In genomic region chr13:99681695-99682094, GRCh38 we compare ENCODE assay signal across 21 cellular contexts.
A peak's percentile ranks its signal among the peaks of the same experiment; 100 is the strongest.
DNase-seq lines count a peak whose midpoint lies in the region; ATAC-seq and TF ChIP-seq lines count a peak whose summit lies in the region.
"Had no signal": no experiment of that assay in that cellular context is flagged by ENCODE, and none has a peak within 500 bp of the region (broad histone marks: within the 10 kb centered on the region; RNA-seq: fewer than 3 reads in every experiment).

No MANE protein-coding gene starts in this region.

- H4K20me1 ChIP-seq in GM23338 (replicated peaks; ENCODE audit: insufficient read depth) (no peaks in the 10 kb centered on the region), H9 (ENCODE audit: control insufficient read depth, insufficient read depth, insufficient read length) (no peaks in the 10 kb centered on the region)
- H4K20me1 ChIP-seq: BLaER1 treated with 17β-estradiol and CSF1 and Interleukin-3, amounts not matched to agents 10 nM and 100 nM had no signal

- no peak for TF ChIP-seq POLR2A in esophagus muscularis mucosa (IDR thresholded peaks at IDR 0.05; ENCODE audit: low read depth)
- no peak for TF ChIP-seq POLR2A in suprapubic skin (IDR thresholded peaks at IDR 0.05)

- H3F3A ChIP-seq in GM23338 (replicated peaks; ENCODE audit: low read depth): 0 out of 2 replicates have a peak, but pooled peaks cover 4% of the 10 kb centered on the region

- peaks cover 50% of the 10 kb centered on the region for H3K4me1 ChIP-seq in GM23338 (ENCODE audit: insufficient read depth)
- peaks cover 18% of the 10 kb centered on the region; the same call in 1 of the 2 replicates for H3K4me1 ChIP-seq in H9 (ENCODE audit: insufficient read depth, low read length)
- peaks cover 7 to 22% (median 17%) of the 10 kb centered on the region in 4 donors for H3K4me1 ChIP-seq in esophagus muscularis mucosa
- H3K4me1 ChIP-seq in suprapubic skin: peaks cover 8% of the 10 kb centered on the region
- H3K4me1 ChIP-seq: BLaER1 treated with 17β-estradiol and CSF1 and Interleukin-3, amounts not matched to agents 10 nM and 100 nM had no signal

- no peak overlapping the region for H3K4ac ChIP-seq in H9 (ENCODE audit: low read depth, low read length)

- H3K23ac ChIP-seq in H9 (ENCODE audit: insufficient read length, low read depth, low read length): no peak overlapping the region

- no peaks in the 10 kb centered on the region for H3K23me2 ChIP-seq in H9 (ENCODE audit: insufficient read length, low read depth, low read length, poor library complexity, severe bottlenecking)

- no peak overlapping the region for H3T11ph ChIP-seq in H9 (ENCODE audit: low read length)

- H3K27me3 ChIP-seq in GM23338 (ENCODE audit: insufficient read depth) (no peaks in the 10 kb centered on the region), H9 (ENCODE audit: insufficient read depth, low read length) (no peaks in the 10 kb centered on the region), esophagus muscularis mucosa (no peaks in the 10 kb centered on the region), suprapubic skin (no peaks in the 10 kb centered on the region)
- H3K27me3 ChIP-seq: BLaER1 treated with 17β-estradiol and CSF1 and Interleukin-3, amounts not matched to agents 10 nM and 100 nM had no signal

- H3K36me3 Mint-ChIP-seq in GM23338 (ENCODE audit: low read depth): no peaks in the 10 kb centered on the region
- no peaks in the 10 kb centered on the region for H3K36me3 Mint-ChIP-seq in H9 (ENCODE audit: insufficient read depth in 1 of 3, low read depth in 3 of 3)
- H3K36me3 Mint-ChIP-seq: CD4-positive, CD25-positive, alpha-beta regulatory T cell had no signal

- H3K4me3 ChIP-seq in GM23338 (no peak overlapping the region), esophagus muscularis mucosa (no peak overlapping the region), suprapubic skin (no peak overlapping the region)
- H3K4me3 ChIP-seq: BLaER1 treated with 17β-estradiol and CSF1 and Interleukin-3, amounts not matched to agents 10 nM and 100 nM; GM12878; GM23248; HAP-1; K562 had no signal

- H3K4me1 Mint-ChIP-seq in GM23338 (peaks cover 49% of the 10 kb centered on the region), H9 (peaks cover 53 to 58% of the 10 kb centered on the region in 2 experiments)
- H3K4me1 Mint-ChIP-seq: B cell had no signal

- H2BK5ac ChIP-seq in H9 (ENCODE audit: insufficient read length, low read length): no peak overlapping the region

- no peak overlapping the region for H4K91ac ChIP-seq in H9 (ENCODE audit: insufficient read length, low read depth, low read length)

- DNase-seq in GM23338 (ENCODE audit: low spot score) (peak; percentile 83), H9 (peak; percentile 84), NCI-H69 (lab: John Stamatoyannopoulos, UW) (peak; percentile 57), esophagus muscularis mucosa (ENCODE audit: extremely low spot score) (peak; percentile 64), suprapubic skin (ENCODE audit: low spot score in 2 of 2) (no peak)
- DNase-seq: CD4-positive, CD25-positive, alpha-beta regulatory T cell; CD8-positive, alpha-beta memory T cell; COR-L47; DMS 273 treated with DMSO at 0.1 percent for 48 hours; DMS53; DND-41; EL had no signal

- no peak overlapping the region for H3K4me2 ChIP-seq in GM23338
- no peak overlapping the region for H3K4me2 ChIP-seq in H9 (ENCODE audit: insufficient read depth, insufficient read length, low read length)
- H3K4me2 ChIP-seq: BLaER1 treated with 17β-estradiol and CSF1 and Interleukin-3, amounts not matched to agents 10 nM and 100 nM had no signal

- no peak overlapping the region for H3K9ac ChIP-seq in H9 (ENCODE audit: extremely low read depth, insufficient read length, low read length)
- H3K9ac ChIP-seq: BLaER1 treated with 17β-estradiol and CSF1 and Interleukin-3, amounts not matched to agents 10 nM and 100 nM; GM23248 had no signal

- no peaks in the 10 kb centered on the region for H3K79me2 ChIP-seq in GM23338 (replicated peaks; ENCODE audit: insufficient read depth)
- no peaks in the 10 kb centered on the region for H3K79me2 ChIP-seq in H9 (ENCODE audit: insufficient read depth, low read length)

- no peaks in the 10 kb centered on the region for H3K9me2 ChIP-seq in GM23338 (ENCODE audit: insufficient read depth)

- H3K14ac ChIP-seq in H9 (ENCODE audit: insufficient read depth, low read length): no peak overlapping the region

- H3K27ac Mint-ChIP-seq in GM23338 (no peak overlapping the region; the same call in 1 of the 2 replicates), H9 (peak overlapping the region in 2 of 3 experiments; percentile 43 to 90; a peak in 1 of 7 replicates)
- H3K27ac Mint-ChIP-seq: B cell; CD4-positive, CD25-positive, alpha-beta regulatory T cell had no signal

- H3K4me3 Mint-ChIP-seq in GM23338 (no peak overlapping the region), H9 (no peak overlapping the region)
- H3K4me3 Mint-ChIP-seq: B cell; CD4-positive, CD25-positive, alpha-beta regulatory T cell; CD8-positive, alpha-beta memory T cell had no signal

- no peak overlapping the region for H4K5ac ChIP-seq in H9 (ENCODE audit: insufficient read length, low read depth, low read length)

- H4K8ac ChIP-seq in H9 (replicated peaks; ENCODE audit: insufficient read length, low read depth, low read length): no peak overlapping the region

- H3K36me3 ChIP-seq in GM23338 (ENCODE audit: insufficient read depth): no peaks in the 10 kb centered on the region
- H3K36me3 ChIP-seq in esophagus muscularis mucosa: no peaks in the 10 kb centered on the region
- no peaks in the 10 kb centered on the region for H3K36me3 ChIP-seq in suprapubic skin
- H3K36me3 ChIP-seq: BLaER1 treated with 17β-estradiol and CSF1 and Interleukin-3, amounts not matched to agents 10 nM and 100 nM; HAP-1 had no signal

- no peak overlapping the region for H2BK12ac ChIP-seq in H9 (ENCODE audit: insufficient read length, low read depth, low read length)

- no peak overlapping the region for H2BK120ac ChIP-seq in H9 (ENCODE audit: low read depth, low read length, poor library complexity, severe bottlenecking)

- H3K9me3 Mint-ChIP-seq in GM23338 (no peaks in the 10 kb centered on the region), H9 (no peaks in the 10 kb centered on the region)
- H3K9me3 Mint-ChIP-seq: CD4-positive, CD25-positive, alpha-beta regulatory T cell; CD8-positive, alpha-beta memory T cell had no signal

- H3K27ac ChIP-seq in GM23338 (ENCODE audit: low read depth) (no peak overlapping the region), H9 (ENCODE audit: insufficient read length, low read depth, low read length) (no peak overlapping the region), esophagus muscularis mucosa (replicated peaks in 1 of 4) (no peak overlapping the region), suprapubic skin (no peak overlapping the region)
- H3K27ac ChIP-seq: BLaER1 treated with 17β-estradiol and CSF1 and Interleukin-3, amounts not matched to agents 10 nM and 100 nM; GM23248 had no signal

- H2BK15ac ChIP-seq in H9 (ENCODE audit: low read depth, low read length): no peak overlapping the region

- H3K18ac ChIP-seq in H9 (ENCODE audit: insufficient read length, low read depth, low read length): no peak overlapping the region

- H2AFZ ChIP-seq in GM23338 (no peak overlapping the region), H9 (ENCODE audit: low read length) (no peak overlapping the region)
- H2AFZ ChIP-seq: GM23248 had no signal

- no peaks in the 10 kb centered on the region for H3K79me1 ChIP-seq in H9 (ENCODE audit: insufficient read depth, low read depth, low read length, poor library complexity, severe bottlenecking)

- no CpG with 5 or more reads among the region's 7 CpGs for WGBS in H9 (ENCODE audit: extremely low coverage, insufficient read length, low lambda C conversion rate)
- 88% methylated on average over 7 of the region's 7 CpGs for WGBS in esophagus muscularis mucosa
- 90% methylated on average over 7 of the region's 7 CpGs for WGBS in suprapubic skin

- H3K9me3 ChIP-seq in H9 (ENCODE audit: control insufficient read depth, low read depth, low read length): no peaks in the 10 kb centered on the region
- no peaks in the 10 kb centered on the region for H3K9me3 ChIP-seq in esophagus muscularis mucosa
- H3K9me3 ChIP-seq in suprapubic skin: no peaks in the 10 kb centered on the region
- H3K9me3 ChIP-seq: BLaER1 treated with 17β-estradiol and CSF1 and Interleukin-3, amounts not matched to agents 10 nM and 100 nM; HAP-1 had no signal

- intact Hi-C loops in esophagus muscularis mucosa (cut with DNase I): no loop called here

- no peak overlapping the region for H2AK5ac ChIP-seq in H9 (ENCODE audit: insufficient read length, low read length)

- no peak for TF ChIP-seq EP300 in esophagus muscularis mucosa (IDR thresholded peaks at IDR 0.05)
- no peak for TF ChIP-seq EP300 in suprapubic skin (IDR thresholded peaks at IDR 0.05)

- no peak overlapping the region for H2BK20ac ChIP-seq in H9 (ENCODE audit: low read depth, low read length, poor library complexity, severe bottlenecking)

- no peak overlapping the region for H3K56ac ChIP-seq in H9 (ENCODE audit: insufficient read length, low read depth, low read length)

- TF ChIP-seq CTCF in GM23338 (conservative IDR thresholded peaks at IDR 0.05; ENCODE audit: low read depth in 2 of 2) (no peak), H9 (conservative IDR thresholded peaks at IDR 0.05) (no peak), esophagus muscularis mucosa (IDR thresholded peaks at IDR 0.05) (no peak), suprapubic skin (IDR thresholded peaks at IDR 0.05) (no peak)

- H3K27me3 Mint-ChIP-seq in GM23338 (ENCODE audit: insufficient read depth, low read depth, poor library complexity): peaks cover 7% of the 10 kb centered on the region
- no peaks in the 10 kb centered on the region for H3K27me3 Mint-ChIP-seq in H9 (ENCODE audit: low read depth)
- H3K27me3 Mint-ChIP-seq: B cell; CD4-positive, CD25-positive, alpha-beta regulatory T cell; CD8-positive, alpha-beta memory T cell had no signal

- ATAC-seq in GM23338 (peak; percentile 19), HG03521 (IDR thresholded peaks at IDR 0.05; ENCODE audit: unreplicated experiment) (no peak), GM21367 (IDR thresholded peaks at IDR 0.05; ENCODE audit: unreplicated experiment) (no peak), HG03175 (IDR thresholded peaks at IDR 0.05; ENCODE audit: unreplicated experiment) (no peak)
- ATAC-seq: GM12878, K562 had no signal

TF ChIP-seq in GM23338, 12 proteins besides CTCF, POLR2A, EP300 and RAD21 (continues in another document):
- no peak for TF ChIP-seq EZH2 (IDR thresholded peaks at IDR 0.05; ENCODE audit: low read depth, unreplicated experiment)

Comparison
In these comparisons a context has a peak if more than half of its experiments do, and no peak if none do; other contexts are left out.
1. DNase-seq: peak in GM23338 (single experiment), H9 (single experiment), NCI-H69 (single experiment) and esophagus muscularis mucosa (single experiment); none in suprapubic skin (0 of 2).